11 cellular contexts compared by ENCODE assay signal in the genomic region with DNA sequence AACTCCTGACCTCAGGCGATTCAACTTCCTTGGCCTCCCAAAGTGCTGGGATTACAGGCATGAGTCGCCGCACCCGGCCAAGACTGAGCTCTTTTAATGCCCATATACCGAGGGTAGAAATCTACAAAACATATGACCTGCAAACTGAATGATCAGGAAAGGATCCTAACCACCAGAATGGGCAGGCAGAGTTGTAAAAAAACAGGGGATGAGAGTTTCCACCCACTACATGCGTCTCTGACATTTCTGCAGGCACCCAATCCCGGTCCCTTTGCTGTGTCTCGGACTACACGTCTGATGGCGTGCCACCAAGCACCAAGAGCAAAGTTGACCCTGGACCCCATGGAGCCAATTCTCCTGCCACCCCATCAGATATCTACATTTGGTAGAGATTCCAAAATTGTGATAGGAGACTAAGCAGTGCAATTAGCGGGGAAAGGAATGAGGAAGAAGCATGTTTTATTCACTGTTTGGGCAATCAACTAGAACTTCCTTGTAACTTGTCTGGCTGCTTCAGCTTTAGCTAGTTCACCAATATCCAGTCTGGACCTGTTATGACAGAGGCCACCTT.
DNase-seq lines count a peak whose midpoint lies in the region; ATAC-seq and TF ChIP-seq lines count a peak whose summit lies in the region.
"Had no signal": no experiment of that assay in that cellular context is flagged by ENCODE, and none has a peak within 500 bp of the region (broad histone marks: within the 10 kb centered on the region; RNA-seq: fewer than 3 reads in every experiment).

No MANE protein-coding gene starts in this region.

- TF ChIP-seq POLR2A in esophagus muscularis mucosa (IDR thresholded peaks at IDR 0.05; ENCODE audit: low read depth), result no peak

- TF ChIP-seq CTCF in esophagus muscularis mucosa (IDR thresholded peaks at IDR 0.05), result no peak

- no peak for TF ChIP-seq EP300 in esophagus muscularis mucosa (IDR thresholded peaks at IDR 0.05)

- 53% methylated on average over 11 of the region's 11 CpGs for WGBS in esophagus muscularis mucosa

- peak overlapping the region; percentile 82 for H3K27ac ChIP-seq in epithelial cell of prostate
- peak overlapping the region in 1 of 4 donors; percentile 26 for H3K27ac ChIP-seq in esophagus muscularis mucosa (replicated peaks in 1 of 4)

- H3K27me3 ChIP-seq in skeletal muscle satellite cell (ENCODE audit: control insufficient read depth, insufficient read depth, low read length), result no peaks in the 10 kb centered on the region
- no peaks in the 10 kb centered on the region for H3K27me3 ChIP-seq in esophagus muscularis mucosa

- H3K36me3 ChIP-seq in skeletal muscle satellite cell (ENCODE audit: insufficient read depth, low read length), result peaks cover 30% of the 10 kb centered on the region
- H3K36me3 ChIP-seq in esophagus muscularis mucosa, result peaks cover 0 to 31% (median 11%) of the 10 kb centered on the region in 4 donors

- H3K9me3 ChIP-seq in skeletal muscle satellite cell (replicated peaks; ENCODE audit: low read length), result no peaks in the 10 kb centered on the region
- no peaks in the 10 kb centered on the region for H3K9me3 ChIP-seq in esophagus muscularis mucosa

- H3K9ac ChIP-seq in skeletal muscle satellite cell (ENCODE audit: low read depth, low read length), result no peak overlapping the region

- DNase-seq in EH (ENCODE audit: low read depth) (peak; percentile 51), NOMO-1 treated with DMSO at 0.1 percent for 48 hours (lab: John Stamatoyannopoulos, UW; ENCODE audit: unreplicated experiment) (peak; percentile 71), epithelial cell of prostate (ENCODE audit: low read depth, low spot score) (peak; percentile 87), esophagus muscularis mucosa (ENCODE audit: extremely low spot score) (no peak), NCI-H1417 (lab: John Stamatoyannopoulos, UW) (no peak)
- DNase-seq: activated naive CD4-positive, alpha-beta T cell; CD8-positive, alpha-beta memory T cell; hippocampal formation had no signal

- peak overlapping the region; percentile 22 for H3K4me2 ChIP-seq in skeletal muscle satellite cell (ENCODE audit: low read length)

- no peak overlapping the region for H3K4me3 ChIP-seq in skeletal muscle satellite cell (ENCODE audit: low read length)
- H3K4me3 ChIP-seq in esophagus muscularis mucosa, result no peak overlapping the region

- intact Hi-C loops in esophagus muscularis mucosa (cut with DNase I), result no loop called here

- no peak for ATAC-seq in HG03135 (IDR thresholded peaks at IDR 0.05; ENCODE audit: unreplicated experiment)
- no peak for ATAC-seq in GM18907 (IDR thresholded peaks at IDR 0.05; ENCODE audit: unreplicated experiment)

- H3K4me1 ChIP-seq in skeletal muscle satellite cell (ENCODE audit: control insufficient read depth, insufficient read depth, low read length), result peaks cover 15% of the 10 kb centered on the region
- H3K4me1 ChIP-seq in esophagus muscularis mucosa, result peaks cover 5 to 14% (median 13%) of the 10 kb centered on the region in 4 donors

Comparison
In these comparisons a context has a peak if more than half of its experiments do, and no peak if none do; other contexts are left out.
1. DNase-seq: peak in EH (single experiment), NOMO-1 treated with DMSO at 0.1 percent for 48 hours (single experiment) and epithelial cell of prostate (single experiment); none in esophagus muscularis mucosa (single experiment) and NCI-H1417 (0 of 3).